ENCODE assay signal across 8 cellular contexts in genomic region chr2:55620123-55620779, GRCh38. TPM values are rescaled to one million over a fixed set of nuclear protein-coding genes. Genes with fewer than 3 reads are reported as not detected.
A peak's percentile ranks its signal among the peaks of the same experiment; 100 is the strongest.
DNase-seq lines count a peak whose midpoint lies in the region; ATAC-seq and TF ChIP-seq lines count a peak whose summit lies in the region.

No MANE protein-coding gene starts in this region.

- no peak overlapping the region for H3K27ac Mint-ChIP-seq in activated naive CD4-positive, alpha-beta T cell treated with anti-CD3 and anti-CD28 coated beads for 36 hours

- peak; percentile 25 for DNase-seq in activated naive CD4-positive, alpha-beta T cell treated with anti-CD3 and anti-CD28 coated beads for 36 hours
- DNase-seq in activated naive CD4-positive, alpha-beta T cell (lab: John Stamatoyannopoulos, UW) = no peak
- DNase-seq in NCI-H82 treated with DMSO at 0.1 percent for 48 hours (lab: John Stamatoyannopoulos, UW; ENCODE audit: unreplicated experiment) = peak; percentile 26
- DNase-seq in choroid plexus epithelial cell (ENCODE audit: low read depth) = peak; percentile 41
- no peak for DNase-seq in skeletal muscle cell (ENCODE audit: low read depth)
- no peak for DNase-seq in esophagus squamous epithelium (lab: John Stamatoyannopoulos, UW)
- DNase-seq in head of caudate nucleus = no peak

- no peak overlapping the region for H3K4me3 ChIP-seq in choroid plexus epithelial cell (ENCODE audit: low read depth, low read length)
- H3K4me3 ChIP-seq in skeletal muscle cell (ENCODE audit: low read depth, low read length) = peak overlapping the region; percentile 11
- no peak overlapping the region for H3K4me3 ChIP-seq in esophagus squamous epithelium

- WGBS in esophagus squamous epithelium, 2 donors = 59 to 69% methylated on average over 2 to 3 of the region's 3 CpGs

- TF ChIP-seq CTCF in choroid plexus epithelial cell (conservative IDR thresholded peaks at IDR 0.05; ENCODE audit: low read depth, low read length) (peak; percentile 63), esophagus squamous epithelium (IDR thresholded peaks at IDR 0.05) (peak in 3 of 6 experiments; percentile 13 to 19 (median 14))

- H3K9me3 ChIP-seq in esophagus squamous epithelium = no peaks in the 10 kb centered on the region

- H3K4me1 ChIP-seq in esophagus squamous epithelium = peaks cover 15 to 64% (median 31%) of the 10 kb centered on the region in 3 donors

- no peak overlapping the region for H3K4me3 Mint-ChIP-seq in activated naive CD4-positive, alpha-beta T cell treated with anti-CD3 and anti-CD28 coated beads for 36 hours

- H3K27me3 ChIP-seq in esophagus squamous epithelium = no peaks in the 10 kb centered on the region

- TF ChIP-seq POLR2A in esophagus squamous epithelium (IDR thresholded peaks at IDR 0.05) = no peak

- H3K36me3 Mint-ChIP-seq in activated naive CD4-positive, alpha-beta T cell treated with anti-CD3 and anti-CD28 coated beads for 36 hours (ENCODE audit: low read depth) = peaks cover 19% of the 10 kb centered on the region

- H3K4me1 Mint-ChIP-seq in activated naive CD4-positive, alpha-beta T cell treated with anti-CD3 and anti-CD28 coated beads for 36 hours (ENCODE audit: low read depth) = peaks cover 12% of the 10 kb centered on the region

- no peak for ATAC-seq in GM18861 (IDR thresholded peaks at IDR 0.05; ENCODE audit: unreplicated experiment)

- H3K27ac ChIP-seq in esophagus squamous epithelium = no peak overlapping the region

- H3K9me3 Mint-ChIP-seq in activated naive CD4-positive, alpha-beta T cell treated with anti-CD3 and anti-CD28 coated beads for 36 hours = no peaks in the 10 kb centered on the region

- CTCF ChIA-PET in activated naive CD4-positive, alpha-beta T cell treated with anti-CD3 and anti-CD28 coated beads for 36 hours (lab: Charles Lee) = no interaction called here

- intact Hi-C loops in activated naive CD4-positive, alpha-beta T cell treated with anti-CD3 and anti-CD28 coated beads for 36 hours (cut with micrococcal nuclease) = no loop called here
- intact Hi-C loops in esophagus squamous epithelium (cut with DNase I) = no loop called here
- intact Hi-C loops in head of caudate nucleus (cut with DNase I) = no loop called here

- peaks cover 0 to 19% (median 0%) of the 10 kb centered on the region in 3 donors for H3K36me3 ChIP-seq in esophagus squamous epithelium

- no peaks in the 10 kb centered on the region for H3K27me3 Mint-ChIP-seq in activated naive CD4-positive, alpha-beta T cell treated with anti-CD3 and anti-CD28 coated beads for 36 hours (ENCODE audit: low read depth)

RNA-seq across cellular contexts. Expression of gene PPP4R3B, which starts 2.8 kb away (rescaled TPM):
- 10 to 100 TPM; 55.4 to 57.2 TPM for total RNA-seq in activated naive CD4-positive, alpha-beta T cell treated with anti-CD3 and anti-CD28 coated beads for 36 hours
- 10 to 100 TPM; 30.6 to 71.3 (median 52.6) TPM for total RNA-seq in esophagus squamous epithelium

Comparison
In these comparisons a context has a peak if more than half of its experiments do, and no peak if none do; other contexts are left out.
1. DNase-seq: peak in activated naive CD4-positive, alpha-beta T cell treated with anti-CD3 and anti-CD28 coated beads for 36 hours (single experiment), NCI-H82 treated with DMSO at 0.1 percent for 48 hours (single experiment) and choroid plexus epithelial cell (single experiment); none in activated naive CD4-positive, alpha-beta T cell (0 of 4), skeletal muscle cell (single experiment), esophagus squamous epithelium (single experiment) and head of caudate nucleus (0 of 42).